9 cellular contexts compared by ENCODE assay signal in genomic region chr9:77588319-77588937, GRCh38. TPM values are rescaled to one million over a fixed set of nuclear protein-coding genes. Genes with fewer than 3 reads are reported as not detected.
A peak's percentile ranks its signal among the peaks of the same experiment; 100 is the strongest.
DNase-seq lines count a peak whose midpoint lies in the region; ATAC-seq, FAIRE-seq and TF ChIP-seq lines count a peak whose summit lies in the region.
"Had no signal": no experiment of that assay in that cellular context is flagged by ENCODE, and none has a peak within 500 bp of the region (broad histone marks: within the 10 kb centered on the region; RNA-seq: fewer than 3 reads in every experiment).

No MANE protein-coding gene starts in this region.

- H3K36me3 ChIP-seq in prostate gland: no peaks in the 10 kb centered on the region

- H3K4me1 Mint-ChIP-seq in activated CD4-positive, alpha-beta memory T cell treated with anti-CD3 and anti-CD28 coated beads for 36 hours (ENCODE audit: low read depth): no peaks in the 10 kb centered on the region

- H3K4me2 ChIP-seq in A549: peak overlapping the region; percentile 63

- peak; percentile 84 to 85 for ATAC-seq in A549
- ATAC-seq in GM19397 (IDR thresholded peaks at IDR 0.05; ENCODE audit: unreplicated experiment): no peak

- no peaks in the 10 kb centered on the region for H3K36me3 Mint-ChIP-seq in activated CD4-positive, alpha-beta memory T cell treated with anti-CD3 and anti-CD28 coated beads for 36 hours

- H3K4me1 ChIP-seq in A549 (peaks cover 24% of the 10 kb centered on the region), prostate gland (replicated peaks) (no peaks in the 10 kb centered on the region)

- peaks cover 8% of the 10 kb centered on the region for H3K27me3 Mint-ChIP-seq in activated CD4-positive, alpha-beta memory T cell treated with anti-CD3 and anti-CD28 coated beads for 36 hours

- no peaks in the 10 kb centered on the region for H3K9me3 ChIP-seq in A549
- no peaks in the 10 kb centered on the region for H3K9me3 ChIP-seq in prostate gland

- TF ChIP-seq EP300 in A549 (IDR thresholded peaks at IDR 0.05): no peak

- H3K4me3 ChIP-seq in A549 (no peak overlapping the region), prostate gland (no peak overlapping the region)

- POLR2A ChIA-PET in A549 (lab: Yijun Ruan, JAX): no interaction called here
- POLR2A ChIA-PET in activated CD4-positive, alpha-beta memory T cell treated with anti-CD3 and anti-CD28 coated beads for 36 hours (lab: Charles Lee): no interaction called here

- H3K27ac Mint-ChIP-seq in activated CD4-positive, alpha-beta memory T cell treated with anti-CD3 and anti-CD28 coated beads for 36 hours: no peak overlapping the region

- DNase-seq in A549 (ENCODE audit: low read depth in 1 of 2, low spot score in 1 of 2) (peak; percentile 42 to 53), HT-29 (ENCODE audit: low spot score) (peak; percentile 72), amniotic epithelial cell (ENCODE audit: low read depth) (peak; percentile 87), iris pigment epithelial cell (ENCODE audit: low read depth) (peak; percentile 75), NCI-H748 (lab: John Stamatoyannopoulos, UW; ENCODE audit: unreplicated experiment) (no peak), prostate gland (ENCODE audit: low spot score) (no peak)
- DNase-seq in activated CD4-positive, alpha-beta memory T cell treated with anti-CD3 and anti-CD28 coated beads for 36 hours: no peak

- CTCF ChIA-PET in A549 (lab: Yijun Ruan, JAX): interaction anchor here (0.7 kb wide), 1 partner anchor 150 kb away, joined by 3 read pairs; no protein-coding TSS in a partner anchor
- CTCF ChIA-PET in activated CD4-positive, alpha-beta memory T cell treated with anti-CD3 and anti-CD28 coated beads for 36 hours (lab: Charles Lee): no interaction called here

- TF ChIP-seq POLR2A in A549 (IDR thresholded peaks at IDR 0.05; ENCODE audit: low read length): no peak
- TF ChIP-seq POLR2A in prostate gland (IDR thresholded peaks at IDR 0.05): no peak

- intact Hi-C loops in activated CD4-positive, alpha-beta memory T cell treated with anti-CD3 and anti-CD28 coated beads for 36 hours (cut with micrococcal nuclease): no loop called here
- intact Hi-C loops in prostate gland (cut with DNase I): no loop called here

- H3K9me3 Mint-ChIP-seq in activated CD4-positive, alpha-beta memory T cell treated with anti-CD3 and anti-CD28 coated beads for 36 hours: no peaks in the 10 kb centered on the region

- no peaks in the 10 kb centered on the region for H3K27me3 ChIP-seq in prostate gland (replicated peaks; ENCODE audit: insufficient read depth)

- no peak for TF ChIP-seq CTCF in A549 (IDR thresholded peaks at IDR 0.05)
- TF ChIP-seq CTCF in prostate gland (IDR thresholded peaks at IDR 0.05): no peak

- no peak overlapping the region for H3K4me3 Mint-ChIP-seq in activated CD4-positive, alpha-beta memory T cell treated with anti-CD3 and anti-CD28 coated beads for 36 hours

- peak; percentile 18 for FAIRE-seq in A549 (lab: Jason Lieb, UNC)

- peak overlapping the region; percentile 57 to 62; a peak in 5 of 6 replicates for H3K27ac ChIP-seq in A549
- H3K27ac ChIP-seq in prostate gland: no peak overlapping the region

- no peak for TF ChIP-seq RAD21 in A549 (conservative IDR thresholded peaks at IDR 0.05 in 1 of 2, IDR thresholded peaks at IDR 0.05 in 1 of 2)

- whole genome bisulfite sequencing in A549 (ENCODE audit: missing lambda C conversion rate): 2% methylated on average over 2 of the region's 2 CpGs
- WGBS in prostate gland: 43% methylated on average over 2 of the region's 2 CpGs

TF ChIP-seq in A549, 52 proteins besides CTCF, POLR2A, EP300 and RAD21:
- TF ChIP-seq NPAS2 (CRISPR knock-in tag; IDR thresholded peaks at IDR 0.05; ENCODE audit: borderline replicate concordance) (no peak), FOSL2 (IDR thresholded peaks at IDR 0.05) (no peak), FOSL2 (CRISPR knock-in tag; IDR thresholded peaks at IDR 0.05) (peak; percentile 50), MAFK (IDR thresholded peaks at IDR 0.05; ENCODE audit: partially characterized antibody) (peak; percentile 35)

RNA-seq across cellular contexts. Expression of gene GNA14, which starts 59.7 kb away (rescaled TPM):
- polyA plus RNA-seq in A549 (2011; rRNA removed): 0.06 and 0.09 TPM in 2 replicates
- not detected in 2 replicates for polyA plus RNA-seq in A549 (2012; cell fraction: cytosol; rRNA removed)
- polyA plus RNA-seq in A549 (2012; cell fraction: nucleus; rRNA removed): 0.01 TPM in 1 of 2 replicates, not detected in the other
- 0.04 TPM in 1 of 3 replicates, not detected in the others for polyA plus RNA-seq in A549 (2017; fragmentation: RNase III; extraction: RNeasy Plus Mini Kit Qiagen cat#74134 plus additional on column Dnase treatment)
- 0.33 TPM in 1 of 2 replicates, not detected in the other for polyA minus RNA-seq in A549 (2011; rRNA and poly(A)+ RNA removed)
- total RNA-seq in HT-29 (2014; rRNA removed; shearing (Covaris generic)): 3.2 and 3.4 TPM in 2 replicates
- total RNA-seq in activated CD4-positive, alpha-beta memory T cell treated with anti-CD3 and anti-CD28 coated beads for 36 hours: not detected
- 1 to 10 TPM; 2.4 to 5.5 TPM for total RNA-seq in prostate gland
- total RNA-seq: T-helper 2 cell treated with Interferon-gamma antibody and Interleukin-4, amounts not matched to agents 100 ng/mL and 5 ng/mL, for 36 hours had no signal

Comparison
In these comparisons a context has a peak if more than half of its experiments do, and no peak if none do; other contexts are left out.
1. DNase-seq: peak in A549 (2 of 2), HT-29 (single experiment), amniotic epithelial cell (single experiment) and iris pigment epithelial cell (single experiment); none in activated CD4-positive, alpha-beta memory T cell treated with anti-CD3 and anti-CD28 coated beads for 36 hours (single experiment), NCI-H748 (single experiment) and prostate gland (single experiment).
2. H3K27ac ChIP-seq: peak in A549 (2 of 2); none in prostate gland (0 of 2).